17 cellular contexts compared by ENCODE assay signal in genomic region chr6:107784669-107785068, GRCh38. TPM values are rescaled to one million over a fixed set of nuclear protein-coding genes. Genes with fewer than 3 reads are reported as not detected.
DNase-seq lines count a peak whose midpoint lies in the region; ATAC-seq and TF ChIP-seq lines count a peak whose summit lies in the region.
"Had no signal": no experiment of that assay in that cellular context is flagged by ENCODE, and none has a peak within 500 bp of the region (broad histone marks: within the 10 kb centered on the region; RNA-seq: fewer than 3 reads in every experiment).

No MANE protein-coding gene starts in this region.

- H3K27ac ChIP-seq in adrenal gland, result no peak overlapping the region
- no peak overlapping the region for H3K27ac ChIP-seq in psoas muscle
- H3K27ac ChIP-seq: stomach, vagina had no signal

- in situ Hi-C loops in GM13977 (cut with MboI; ENCODE audit: low pct_unique_long_range_greater_than_20kb, low sequenced_read_pairs, unreplicated experiment), result no loop called here

- no peak for TF ChIP-seq POLR2A in adrenal gland (IDR thresholded peaks at IDR 0.05)

- H3K4me1 ChIP-seq in adrenal gland (replicated peaks in 1 of 2) (no peaks in the 10 kb centered on the region), psoas muscle (peaks cover 25% of the 10 kb centered on the region)
- H3K4me1 ChIP-seq: stomach, vagina had no signal

- H3K9me3 ChIP-seq in adrenal gland (replicated peaks in 1 of 3), result no peaks in the 10 kb centered on the region
- H3K9me3 ChIP-seq in psoas muscle, result no peaks in the 10 kb centered on the region
- H3K9me3 ChIP-seq: stomach, vagina had no signal

- DNase-seq in activated CD4-positive, alpha-beta T cell treated with anti-CD3 and anti-CD28 coated beads for 48 hours, result peak; percentile 50
- no peak for DNase-seq in activated CD4-positive, alpha-beta T cell treated with anti-CD3 and anti-CD28 coated beads, Interleukin-2, amount 50 U/mL, for 4 hours
- DNase-seq in M059J (ENCODE audit: low read depth) (peak; percentile 7), adrenal gland (peak in 4 of 7 donors; percentile 10 to 31 (median 23)), psoas muscle (no peak), GM13977 (ENCODE audit: low spot score) (no peak), NCI-H2107 (lab: John Stamatoyannopoulos, UW) (no peak)
- DNase-seq: cortex of kidney, GF-D8, hippocampal formation, SHP77, stomach had no signal

- H3K36me3 ChIP-seq in adrenal gland (replicated peaks in 1 of 2) (no peaks in the 10 kb centered on the region), psoas muscle (ENCODE audit: insufficient read depth in 1 of 2, low read depth in 1 of 2) (no peaks in the 10 kb centered on the region)
- H3K36me3 ChIP-seq: stomach, vagina had no signal

- 48 to 71% (median 57%) methylated on average over 4 of the region's 4 CpGs for WGBS in adrenal gland, 4 donors
- WGBS in psoas muscle, 3 donors, result 35 to 65% (median 48%) methylated on average over 4 of the region's 4 CpGs

- intact Hi-C loops in adrenal gland (cut with DNase I), result no loop called here
- intact Hi-C loops in psoas muscle (cut with DNase I), result no loop called here

- H3K27me3 ChIP-seq in adrenal gland, result no peaks in the 10 kb centered on the region
- no peaks in the 10 kb centered on the region for H3K27me3 ChIP-seq in psoas muscle (ENCODE audit: insufficient read depth in 3 of 3, low read length in 2 of 3)
- H3K27me3 ChIP-seq: vagina had no signal

- no peak overlapping the region for H3K4me3 ChIP-seq in adrenal gland
- H3K4me3 ChIP-seq in psoas muscle, result no peak overlapping the region
- H3K4me3 ChIP-seq: stomach, vagina had no signal

- no peak for TF ChIP-seq CTCF in adrenal gland (IDR thresholded peaks at IDR 0.05)
- TF ChIP-seq CTCF in psoas muscle (IDR thresholded peaks at IDR 0.05), result no peak
- no peak for TF ChIP-seq CTCF in GM13977 (IDR thresholded peaks at IDR 0.05; ENCODE audit: extremely low read depth, insufficient read depth, missing control alignments)

- peak; percentile 16 to 73 (median 45) for ATAC-seq in psoas muscle
- ATAC-seq in GM21390 (IDR thresholded peaks at IDR 0.05; ENCODE audit: unreplicated experiment), result no peak
- ATAC-seq: esophagus mucosa, left lobe of liver had no signal

RNA-seq across cellular contexts. Expression of gene SCML4, which starts 39.4 kb away (rescaled TPM):
- total RNA-seq in M059J (2014; rRNA removed; shearing (Covaris generic)), result not detected in 2 replicates
- total RNA-seq in adrenal gland, result 1 to 10 TPM in 2 of 8 donors, under 1 TPM in 6; 0.28 to 1.5 (median 0.65) TPM
- polyA plus RNA-seq in adrenal gland, result 1 to 10 TPM in 1 of 3 donors, under 1 TPM in 2; 0.17 to 1.7 (median 0.97) TPM
- total RNA-seq in psoas muscle, result under 1 TPM in 3 of 4 donors, not detected in 1; 0.15 to 0.21 (median 0.15) TPM
- polyA plus RNA-seq in psoas muscle, result under 1 TPM in 1 of 3 donors, not detected in 2; 0.03 TPM
- total RNA-seq: A172 had no signal

Comparison
In these comparisons a context has a peak if more than half of its experiments do, and no peak if none do; other contexts are left out.
1. DNase-seq: peak in activated CD4-positive, alpha-beta T cell treated with anti-CD3 and anti-CD28 coated beads for 48 hours (single experiment), M059J (single experiment) and adrenal gland (4 of 7); none in activated CD4-positive, alpha-beta T cell treated with anti-CD3 and anti-CD28 coated beads, Interleukin-2, amount 50 U/mL, for 4 hours (0 of 2), psoas muscle (0 of 2), GM13977 (single experiment) and NCI-H2107 (single experiment).